ENCODE assay signal across 28 cellular contexts in genomic region chr11:129436573-129436972, GRCh38.
DNase-seq lines count a peak whose midpoint lies in the region; ATAC-seq, FAIRE-seq and TF ChIP-seq lines count a peak whose summit lies in the region.
"Had no signal": no experiment of that assay in that cellular context is flagged by ENCODE, and none has a peak within 500 bp of the region (broad histone marks: within the 10 kb centered on the region; RNA-seq: fewer than 3 reads in every experiment).

No MANE protein-coding gene starts in this region.

- no peaks in the 10 kb centered on the region for H3K9me2 ChIP-seq in OCI-LY7 (ENCODE audit: insufficient read depth, low read length)
- H3K9me2 ChIP-seq: SK-N-SH had no signal

- no peak for DNase-seq in activated CD4-positive, alpha-beta T cell treated with anti-CD3 and anti-CD28 coated beads, Interleukin-2, amount 10 ng/mL, durations not matched to agents 24 days and 14 days
- DNase-seq in activated CD4-positive, alpha-beta T cell treated with anti-CD3 and anti-CD28 coated beads for 4 hours, result no peak
- DNase-seq in OCI-LY7 (ENCODE audit: low spot score) (peak; percentile 33), foreskin keratinocyte (peak in 1 of 2 donors; percentile 59), frontal cortex (ENCODE audit: low spot score in 2 of 2) (no peak), NCI-H1417 (lab: John Stamatoyannopoulos, UW) (no peak)
- DNase-seq: Caco-2; CD8-positive, alpha-beta T cell; DMS 273 treated with DMSO at 0.1 percent for 48 hours; DMS79; GF-D8; GM23248; H9; HFFc6; MG63; NCI-H1694 treated with DMSO at 0.1 percent for 48 hours; NCI-H2081; NCI-H2227 treated with DMSO at 0.1 percent for 48 hours; NCI-H526 treated with DMSO at 0.1 percent for 48 hours; SK-N-SH had no signal

- peaks cover under 1% of the 10 kb centered on the region; the same call in 1 of the 2 replicates for H3K9me3 ChIP-seq in OCI-LY7 (ENCODE audit: low read length)
- H3K9me3 ChIP-seq: MG63, SK-N-SH had no signal

- peaks cover 27% of the 10 kb centered on the region for H3K4me1 ChIP-seq in OCI-LY7 (ENCODE audit: insufficient read depth, low read length, poor library complexity, severe bottlenecking)
- peaks cover 27% of the 10 kb centered on the region for H3K4me1 ChIP-seq in foreskin keratinocyte

- peaks cover 1% of the 10 kb centered on the region for H3K36me3 Mint-ChIP-seq in activated CD4-positive, alpha-beta T cell treated with anti-CD3 and anti-CD28 coated beads, Interleukin-2, amount 10 ng/mL, durations not matched to agents 24 days and 14 days (ENCODE audit: low read depth)
- H3K36me3 Mint-ChIP-seq: CD8-positive, alpha-beta T cell had no signal

- H3K9me3 Mint-ChIP-seq in activated CD4-positive, alpha-beta T cell treated with anti-CD3 and anti-CD28 coated beads, Interleukin-2, amount 10 ng/mL, durations not matched to agents 24 days and 14 days, result no peaks in the 10 kb centered on the region
- H3K9me3 Mint-ChIP-seq: HFFc6 had no signal

- H2AFZ ChIP-seq in OCI-LY7 (ENCODE audit: low read length), result peak overlapping the region; percentile 2; the same call in 1 of the 2 replicates
- H2AFZ ChIP-seq: GM23248 had no signal

- intact Hi-C loops in activated CD4-positive, alpha-beta T cell treated with anti-CD3 and anti-CD28 coated beads, Interleukin-2, amount 10 ng/mL, durations not matched to agents 24 days and 14 days (cut with micrococcal nuclease), result no loop called here
- intact Hi-C loops in OCI-LY7 (cut with micrococcal nuclease; ENCODE audit: unreplicated experiment), result no loop called here

- peaks cover 19% of the 10 kb centered on the region for H3K4me1 Mint-ChIP-seq in activated CD4-positive, alpha-beta T cell treated with anti-CD3 and anti-CD28 coated beads, Interleukin-2, amount 10 ng/mL, durations not matched to agents 24 days and 14 days
- H3K4me1 Mint-ChIP-seq: B cell had no signal

- H3K27ac ChIP-seq in OCI-LY7 (ENCODE audit: low read depth, low read length, poor library complexity, severe bottlenecking) (peak overlapping the region; percentile 24), foreskin keratinocyte (peak overlapping the region; percentile 89)
- H3K27ac ChIP-seq: 22Rv1, C4-2B, GM23248 had no signal

- FAIRE-seq in frontal cortex (lab: Jason Lieb, UNC), result no peak
- FAIRE-seq: GM12891, GM19239, K562, RCC 7860 had no signal

- H3K79me2 ChIP-seq in OCI-LY7 (ENCODE audit: insufficient read depth, low read depth, low read length), result no peaks in the 10 kb centered on the region

- BruUV-seq in OCI-LY7 (replicated peaks; lab: Mats Ljungman, UMichigan), result no TSS peak

- no peak overlapping the region for H3K4me3 Mint-ChIP-seq in activated CD4-positive, alpha-beta T cell treated with anti-CD3 and anti-CD28 coated beads, Interleukin-2, amount 10 ng/mL, durations not matched to agents 24 days and 14 days
- H3K4me3 Mint-ChIP-seq: B cell; CD8-positive, alpha-beta T cell; H9; HFFc6 had no signal

- H3K4me2 ChIP-seq in OCI-LY7 (ENCODE audit: low read length), result peak overlapping the region; percentile 50
- H3K4me2 ChIP-seq: SK-N-SH had no signal

- no peaks in the 10 kb centered on the region for H3K27me3 Mint-ChIP-seq in activated CD4-positive, alpha-beta T cell treated with anti-CD3 and anti-CD28 coated beads, Interleukin-2, amount 10 ng/mL, durations not matched to agents 24 days and 14 days
- H3K27me3 Mint-ChIP-seq: B cell had no signal

- ATAC-seq in foreskin keratinocyte, result no peak
- no peak for ATAC-seq in GM19324 (IDR thresholded peaks at IDR 0.05; ENCODE audit: low FRiP score, unreplicated experiment)
- ATAC-seq: CD8-positive, alpha-beta T cell; K562 had no signal

- H3K27me3 ChIP-seq in foreskin keratinocyte, result no peaks in the 10 kb centered on the region
- H3K27me3 ChIP-seq: MG63 had no signal

- no peak overlapping the region for H3K4me3 ChIP-seq in OCI-LY7 (ENCODE audit: low read depth, low read length, poor library complexity, severe bottlenecking)
- H3K4me3 ChIP-seq: GM23248, K562, MG63 had no signal

- no peaks in the 10 kb centered on the region for H3K36me3 ChIP-seq in OCI-LY7 (ENCODE audit: insufficient read depth, low read length)
- H3K36me3 ChIP-seq: MG63 had no signal

- CTCF ChIA-PET in OCI-LY7 (lab: Charles Lee; ENCODE audit: unreplicated experiment), result no interaction called here

- H4K20me1 ChIP-seq in OCI-LY7 (ENCODE audit: insufficient read depth, low read length), result no peaks in the 10 kb centered on the region

- no peak for TF ChIP-seq CTCF in OCI-LY7 (conservative IDR thresholded peaks at IDR 0.05; ENCODE audit: low read length)
- no peak for TF ChIP-seq CTCF in foreskin keratinocyte (conservative IDR thresholded peaks at IDR 0.05)

- POLR2A ChIA-PET in OCI-LY7 (lab: Charles Lee), result interaction anchor here (0.6 kb wide), 1 partner anchor 198 kb away, joined by 3 read pairs; no protein-coding TSS in a partner anchor

- peak overlapping the region; percentile 54 for H3K27ac Mint-ChIP-seq in activated CD4-positive, alpha-beta T cell treated with anti-CD3 and anti-CD28 coated beads, Interleukin-2, amount 10 ng/mL, durations not matched to agents 24 days and 14 days
- H3K27ac Mint-ChIP-seq: B cell; CD8-positive, alpha-beta T cell; H9; HFFc6 had no signal
